ENCODE assay signal across 19 cellular contexts in genomic region chr1:167611983-167612382, GRCh38. TPM values are rescaled to one million over a fixed set of nuclear protein-coding genes. Genes with fewer than 3 reads are reported as not detected.
DNase-seq lines count a peak whose midpoint lies in the region; ATAC-seq and TF ChIP-seq lines count a peak whose summit lies in the region.
"Had no signal": no experiment of that assay in that cellular context is flagged by ENCODE, and none has a peak within 500 bp of the region (broad histone marks: within the 10 kb centered on the region; RNA-seq: fewer than 3 reads in every experiment).

No MANE protein-coding gene starts in this region.

- H3K79me2 ChIP-seq in hepatocyte: no peaks in the 10 kb centered on the region

- H3K4me1 ChIP-seq in spleen (peaks cover 12 to 68% (median 33%) of the 10 kb centered on the region in 6 donors), hepatocyte (ENCODE audit: insufficient read depth) (no peaks in the 10 kb centered on the region)

- CTCF ChIA-PET in activated CD8-positive, alpha-beta T cell treated with anti-CD3 and anti-CD28 coated beads for 36 hours (lab: Charles Lee): interaction anchor here (1.2 kb wide), 1 partner anchor 76 kb away, joined by 5 read pairs; no protein-coding TSS in a partner anchor
- CTCF ChIA-PET in activated CD8-positive, alpha-beta T cell treated with anti-CD3 and anti-CD28 coated beads, Interleukin-2, amount 10 ng/mL, durations not matched to agents 7 days and 5 days (lab: Charles Lee): interaction anchor here (0.8 kb wide), 1 partner anchor 12 kb away, joined by 3 read pairs; no protein-coding TSS in a partner anchor
- CTCF ChIA-PET in activated CD4-positive, alpha-beta memory T cell treated with anti-CD3 and anti-CD28 coated beads, Interleukin-2, amount 10 ng/mL, durations not matched to agents 7 days and 5 days (lab: Charles Lee): no interaction called here

- TF ChIP-seq POLR2A in spleen (IDR thresholded peaks at IDR 0.05): no peak

- no peak overlapping the region for H3K4me3 ChIP-seq in spleen
- no peak overlapping the region for H3K4me3 ChIP-seq in hepatocyte
- H3K4me3 ChIP-seq: PC-9 had no signal

- 83 to 88% (median 86%) methylated on average over 1 of the region's 1 CpG for WGBS in spleen, 5 donors
- 94% methylated on average over 1 of the region's 1 CpG for WGBS in hepatocyte (ENCODE audit: low lambda C conversion rate, missing lambda C conversion rate)

- H2AFZ ChIP-seq in hepatocyte: no peak overlapping the region
- H2AFZ ChIP-seq: PC-9 had no signal

- no peak overlapping the region for H3K27ac Mint-ChIP-seq in activated CD8-positive, alpha-beta T cell treated with anti-CD3 and anti-CD28 coated beads for 36 hours
- no peak overlapping the region for H3K27ac Mint-ChIP-seq in activated CD8-positive, alpha-beta T cell treated with anti-CD3 and anti-CD28 coated beads, Interleukin-2, amount 10 ng/mL, durations not matched to agents 7 days and 5 days
- peak overlapping the region; percentile 0 for H3K27ac Mint-ChIP-seq in activated naive CD8-positive, alpha-beta T cell treated with anti-CD3 and anti-CD28 coated beads, Interleukin-2, amount 10 ng/mL, durations not matched to agents 7 days and 5 days
- no peak overlapping the region for H3K27ac Mint-ChIP-seq in activated CD4-positive, alpha-beta memory T cell treated with anti-CD3 and anti-CD28 coated beads, Interleukin-2, amount 10 ng/mL, durations not matched to agents 7 days and 5 days

- peaks cover 12% of the 10 kb centered on the region for H3K9me3 Mint-ChIP-seq in activated CD8-positive, alpha-beta T cell treated with anti-CD3 and anti-CD28 coated beads for 36 hours
- H3K9me3 Mint-ChIP-seq in activated CD8-positive, alpha-beta T cell treated with anti-CD3 and anti-CD28 coated beads, Interleukin-2, amount 10 ng/mL, durations not matched to agents 7 days and 5 days (ENCODE audit: insufficient read depth): peaks cover 33% of the 10 kb centered on the region
- H3K9me3 Mint-ChIP-seq in activated naive CD8-positive, alpha-beta T cell treated with anti-CD3 and anti-CD28 coated beads, Interleukin-2, amount 10 ng/mL, durations not matched to agents 7 days and 5 days: peaks cover 21% of the 10 kb centered on the region
- H3K9me3 Mint-ChIP-seq in activated CD4-positive, alpha-beta memory T cell treated with anti-CD3 and anti-CD28 coated beads, Interleukin-2, amount 10 ng/mL, durations not matched to agents 7 days and 5 days: peaks cover 29% of the 10 kb centered on the region

- H3K27me3 Mint-ChIP-seq in activated CD8-positive, alpha-beta T cell treated with anti-CD3 and anti-CD28 coated beads for 36 hours: no peaks in the 10 kb centered on the region
- no peaks in the 10 kb centered on the region for H3K27me3 Mint-ChIP-seq in activated CD8-positive, alpha-beta T cell treated with anti-CD3 and anti-CD28 coated beads, Interleukin-2, amount 10 ng/mL, durations not matched to agents 7 days and 5 days (ENCODE audit: low read depth)
- H3K27me3 Mint-ChIP-seq in activated naive CD8-positive, alpha-beta T cell treated with anti-CD3 and anti-CD28 coated beads, Interleukin-2, amount 10 ng/mL, durations not matched to agents 7 days and 5 days: no peaks in the 10 kb centered on the region
- H3K27me3 Mint-ChIP-seq in activated CD4-positive, alpha-beta memory T cell treated with anti-CD3 and anti-CD28 coated beads, Interleukin-2, amount 10 ng/mL, durations not matched to agents 7 days and 5 days: peaks cover 10% of the 10 kb centered on the region
- H3K27me3 Mint-ChIP-seq: CD8-positive, alpha-beta memory T cell had no signal

- TF ChIP-seq CTCF in activated CD8-positive, alpha-beta T cell treated with anti-CD3 and anti-CD28 coated beads for 36 hours (IDR thresholded peaks at IDR 0.05): no peak
- TF ChIP-seq CTCF in spleen (IDR thresholded peaks at IDR 0.05 in 8 of 11, conservative IDR thresholded peaks at IDR 0.05 in 3 of 11): no peak
- no peak for TF ChIP-seq CTCF in hepatocyte (IDR thresholded peaks at IDR 0.05; ENCODE audit: poor library complexity)

- H4K20me1 ChIP-seq in hepatocyte (ENCODE audit: insufficient read depth, poor library complexity, severe bottlenecking): no peaks in the 10 kb centered on the region

- intact Hi-C loops in activated CD8-positive, alpha-beta T cell treated with anti-CD3 and anti-CD28 coated beads for 36 hours (cut with micrococcal nuclease): no loop called here
- intact Hi-C loops in spleen (cut with DNase I; ENCODE audit: low total_unique reads): no loop called here

- no peak overlapping the region for H3K4me3 Mint-ChIP-seq in activated CD8-positive, alpha-beta T cell treated with anti-CD3 and anti-CD28 coated beads for 36 hours
- no peak overlapping the region for H3K4me3 Mint-ChIP-seq in activated CD8-positive, alpha-beta T cell treated with anti-CD3 and anti-CD28 coated beads, Interleukin-2, amount 10 ng/mL, durations not matched to agents 7 days and 5 days
- no peak overlapping the region for H3K4me3 Mint-ChIP-seq in activated naive CD8-positive, alpha-beta T cell treated with anti-CD3 and anti-CD28 coated beads, Interleukin-2, amount 10 ng/mL, durations not matched to agents 7 days and 5 days
- no peak overlapping the region for H3K4me3 Mint-ChIP-seq in activated CD4-positive, alpha-beta memory T cell treated with anti-CD3 and anti-CD28 coated beads, Interleukin-2, amount 10 ng/mL, durations not matched to agents 7 days and 5 days
- H3K4me3 Mint-ChIP-seq: CD8-positive, alpha-beta memory T cell had no signal

- H3K27ac ChIP-seq in spleen (peak overlapping the region in 5 of 8 donors; percentile 42 to 74 (median 69)), hepatocyte (no peak overlapping the region)
- H3K27ac ChIP-seq: PC-9 had no signal

- peaks cover 5% of the 10 kb centered on the region for H3K36me3 Mint-ChIP-seq in activated CD8-positive, alpha-beta T cell treated with anti-CD3 and anti-CD28 coated beads for 36 hours (ENCODE audit: low read depth)
- peaks cover 34% of the 10 kb centered on the region for H3K36me3 Mint-ChIP-seq in activated CD8-positive, alpha-beta T cell treated with anti-CD3 and anti-CD28 coated beads, Interleukin-2, amount 10 ng/mL, durations not matched to agents 7 days and 5 days (ENCODE audit: low read depth)
- H3K36me3 Mint-ChIP-seq in activated naive CD8-positive, alpha-beta T cell treated with anti-CD3 and anti-CD28 coated beads, Interleukin-2, amount 10 ng/mL, durations not matched to agents 7 days and 5 days: peaks cover 41% of the 10 kb centered on the region
- H3K36me3 Mint-ChIP-seq in activated CD4-positive, alpha-beta memory T cell treated with anti-CD3 and anti-CD28 coated beads, Interleukin-2, amount 10 ng/mL, durations not matched to agents 7 days and 5 days (ENCODE audit: low read depth): peaks cover 44% of the 10 kb centered on the region

- peaks cover 16% of the 10 kb centered on the region for H3K4me1 Mint-ChIP-seq in activated CD8-positive, alpha-beta T cell treated with anti-CD3 and anti-CD28 coated beads for 36 hours (ENCODE audit: low read depth)
- H3K4me1 Mint-ChIP-seq in activated CD8-positive, alpha-beta T cell treated with anti-CD3 and anti-CD28 coated beads, Interleukin-2, amount 10 ng/mL, durations not matched to agents 7 days and 5 days (ENCODE audit: low read depth): peaks cover 20% of the 10 kb centered on the region
- peaks cover 15% of the 10 kb centered on the region for H3K4me1 Mint-ChIP-seq in activated naive CD8-positive, alpha-beta T cell treated with anti-CD3 and anti-CD28 coated beads, Interleukin-2, amount 10 ng/mL, durations not matched to agents 7 days and 5 days
- peaks cover 19% of the 10 kb centered on the region for H3K4me1 Mint-ChIP-seq in activated CD4-positive, alpha-beta memory T cell treated with anti-CD3 and anti-CD28 coated beads, Interleukin-2, amount 10 ng/mL, durations not matched to agents 7 days and 5 days

- POLR2A ChIA-PET in activated CD8-positive, alpha-beta T cell treated with anti-CD3 and anti-CD28 coated beads for 36 hours (lab: Charles Lee): no interaction called here
- POLR2A ChIA-PET in activated CD8-positive, alpha-beta T cell treated with anti-CD3 and anti-CD28 coated beads, Interleukin-2, amount 10 ng/mL, durations not matched to agents 7 days and 5 days (lab: Charles Lee): no interaction called here
- POLR2A ChIA-PET in activated naive CD8-positive, alpha-beta T cell treated with anti-CD3 and anti-CD28 coated beads, Interleukin-2, amount 10 ng/mL, durations not matched to agents 7 days and 5 days (lab: Charles Lee): interaction anchor here (0.9 kb wide), 1 partner anchor 12 kb away, joined by 3 read pairs; no protein-coding TSS in a partner anchor
- POLR2A ChIA-PET in activated CD4-positive, alpha-beta memory T cell treated with anti-CD3 and anti-CD28 coated beads, Interleukin-2, amount 10 ng/mL, durations not matched to agents 7 days and 5 days (lab: Charles Lee): interaction anchor here (1.2 kb wide), 1 partner anchor 17 kb away, joined by 3 read pairs; no protein-coding TSS in a partner anchor

- no peak overlapping the region for H3K4me2 ChIP-seq in hepatocyte
- H3K4me2 ChIP-seq: PC-9 had no signal

- H3K36me3 ChIP-seq in spleen (peaks cover 0 to 8% (median 0%) of the 10 kb centered on the region in 6 donors), hepatocyte (replicated peaks; ENCODE audit: insufficient read depth, low read depth) (no peaks in the 10 kb centered on the region)

- ATAC-seq in activated CD8-positive, alpha-beta T cell treated with anti-CD3 and anti-CD28 coated beads for 36 hours: peak; percentile 56
- ATAC-seq in activated CD8-positive, alpha-beta T cell treated with anti-CD3 and anti-CD28 coated beads, Interleukin-2, amount 10 ng/mL, durations not matched to agents 7 days and 5 days: no peak
- ATAC-seq in activated naive CD8-positive, alpha-beta T cell treated with anti-CD3 and anti-CD28 coated beads, Interleukin-2, amount 10 ng/mL, durations not matched to agents 7 days and 5 days (ENCODE audit: low read depth): no peak
- no peak for ATAC-seq in GM21717 (IDR thresholded peaks at IDR 0.05; ENCODE audit: unreplicated experiment)

- H3K9me2 ChIP-seq in hepatocyte (replicated peaks; ENCODE audit: insufficient read depth): no peaks in the 10 kb centered on the region

- peak; percentile 12 for DNase-seq in activated CD8-positive, alpha-beta T cell treated with anti-CD3 and anti-CD28 coated beads for 36 hours
- DNase-seq in activated CD8-positive, alpha-beta T cell treated with anti-CD3 and anti-CD28 coated beads, Interleukin-2, amount 10 ng/mL, durations not matched to agents 7 days and 5 days: no peak
- DNase-seq in activated naive CD8-positive, alpha-beta T cell treated with anti-CD3 and anti-CD28 coated beads, Interleukin-2, amount 10 ng/mL, durations not matched to agents 7 days and 5 days: no peak
- no peak for DNase-seq in spleen
- DNase-seq in hepatocyte (ENCODE audit: low spot score): no peak
- no peak for DNase-seq in HuH-7.5 (ENCODE audit: low spot score)
- DNase-seq in activated CD4-positive, alpha-beta memory T cell treated with anti-CD3 and anti-CD28 coated beads, Interleukin-2, amount 10 ng/mL, durations not matched to agents 7 days and 5 days: no peak
- DNase-seq: 8988T; CD8-positive, alpha-beta memory T cell; DMS53; NCI-H1436; NCI-H1930; NCI-H226; NCI-H524 treated with DMSO at 0.1 percent for 48 hours; PC-9 had no signal

- H3K27me3 ChIP-seq in spleen (replicated peaks in 1 of 7): no peaks in the 10 kb centered on the region
- H3K27me3 ChIP-seq in hepatocyte: no peaks in the 10 kb centered on the region

- H3K9me3 ChIP-seq in spleen (peaks cover 5 to 23% (median 18%) of the 10 kb centered on the region in 8 donors), hepatocyte (ENCODE audit: low read depth) (peaks cover 5% of the 10 kb centered on the region)

RNA-seq across cellular contexts. Expression of gene RCSD1, which starts 18.0 kb away (rescaled TPM):
- total RNA-seq in activated CD8-positive, alpha-beta T cell treated with anti-CD3 and anti-CD28 coated beads for 36 hours: 10 to 100 TPM; 66.4 to 67.9 TPM
- 100 to 1,000 TPM; 143 to 145 TPM for total RNA-seq in activated CD8-positive, alpha-beta T cell treated with anti-CD3 and anti-CD28 coated beads, Interleukin-2, amount 10 ng/mL, durations not matched to agents 7 days and 5 days
- 100 to 1,000 TPM; 131 to 133 TPM for total RNA-seq in activated naive CD8-positive, alpha-beta T cell treated with anti-CD3 and anti-CD28 coated beads, Interleukin-2, amount 10 ng/mL, durations not matched to agents 7 days and 5 days
- 100 to 1,000 TPM in 5 of 7 donors, 10 to 100 TPM in 2; 91.9 to 144 (median 124) TPM for total RNA-seq in spleen
- 100 to 1,000 TPM in 1 of 3 donors, 10 to 100 TPM in 2; 58.9 to 103 (median 87.2) TPM for polyA plus RNA-seq in spleen
- total RNA-seq in hepatocyte: 0.80 and 0.92 TPM in 2 replicates
- polyA plus RNA-seq in hepatocyte: 0.77 TPM in 1 of 2 replicates, not detected in the other
- total RNA-seq in activated CD4-positive, alpha-beta memory T cell treated with anti-CD3 and anti-CD28 coated beads, Interleukin-2, amount 10 ng/mL, durations not matched to agents 7 days and 5 days: 100 to 1,000 TPM; 155 to 158 TPM
- total RNA-seq: H4, HT-29, PC-9 had no signal
- polyA plus RNA-seq: AG04450 had no signal

RNA-seq across cellular contexts. Expression of gene CREG1, which starts 58.4 kb away (rescaled TPM):
- 1 to 10 TPM; 9.7 to 10.0 TPM for total RNA-seq in activated CD8-positive, alpha-beta T cell treated with anti-CD3 and anti-CD28 coated beads for 36 hours
- 1 to 10 TPM; 7.3 to 7.7 TPM for total RNA-seq in activated CD8-positive, alpha-beta T cell treated with anti-CD3 and anti-CD28 coated beads, Interleukin-2, amount 10 ng/mL, durations not matched to agents 7 days and 5 days
- total RNA-seq in activated naive CD8-positive, alpha-beta T cell treated with anti-CD3 and anti-CD28 coated beads, Interleukin-2, amount 10 ng/mL, durations not matched to agents 7 days and 5 days: 10 to 100 TPM in 1 of 2 experiments, 1 to 10 TPM in 1; 9.8 to 11.2 TPM
- total RNA-seq in spleen (100 to 1,000 TPM; 121 to 364 (median 227) TPM), hepatocyte (170 and 183 TPM in 2 replicates)
- polyA plus RNA-seq in spleen (10 to 100 TPM; 40.8 to 74.8 (median 70.4) TPM), hepatocyte (126 and 135 TPM in 2 replicates)
- 10 to 100 TPM; 19.5 TPM for total RNA-seq in activated CD4-positive, alpha-beta memory T cell treated with anti-CD3 and anti-CD28 coated beads, Interleukin-2, amount 10 ng/mL, durations not matched to agents 7 days and 5 days

Comparison
In these comparisons a context has a peak if more than half of its experiments do, and no peak if none do; other contexts are left out.
1. RNA of gene RCSD1, which starts 18.0 kb away (total RNA-seq): 155 to 158 TPM in activated CD4-positive, alpha-beta memory T cell treated with anti-CD3 and anti-CD28 coated beads, Interleukin-2, amount 10 ng/mL, durations not matched to agents 7 days and 5 days, 143 to 145 TPM in activated CD8-positive, alpha-beta T cell treated with anti-CD3 and anti-CD28 coated beads, Interleukin-2, amount 10 ng/mL, durations not matched to agents 7 days and 5 days, 131 to 133 TPM in activated naive CD8-positive, alpha-beta T cell treated with anti-CD3 and anti-CD28 coated beads, Interleukin-2, amount 10 ng/mL, durations not matched to agents 7 days and 5 days, 91.9 to 144 TPM in spleen and 66.4 to 67.9 TPM in activated CD8-positive, alpha-beta T cell treated with anti-CD3 and anti-CD28 coated beads for 36 hours; 0.80 to 0.92 TPM in hepatocyte; every median in the first group is over 10 times any median in the second.
2. POLR2A ChIA-PET loops: an anchor here in activated naive CD8-positive, alpha-beta T cell treated with anti-CD3 and anti-CD28 coated beads, Interleukin-2, amount 10 ng/mL, durations not matched to agents 7 days and 5 days (0.9 kb wide) and activated CD4-positive, alpha-beta memory T cell treated with anti-CD3 and anti-CD28 coated beads, Interleukin-2, amount 10 ng/mL, durations not matched to agents 7 days and 5 days (1.2 kb wide); none called in activated CD8-positive, alpha-beta T cell treated with anti-CD3 and anti-CD28 coated beads for 36 hours and activated CD8-positive, alpha-beta T cell treated with anti-CD3 and anti-CD28 coated beads, Interleukin-2, amount 10 ng/mL, durations not matched to agents 7 days and 5 days.